In genomic region chr18:77018650-77019049, GRCh38 we compare ENCODE assay signal across 7 cellular contexts.
DNase-seq lines count a peak whose midpoint lies in the region; ATAC-seq and TF ChIP-seq lines count a peak whose summit lies in the region.
"Not testable (repeated sequence)": the region's sequence is repeated elsewhere in the genome, so short reads cannot be mapped to it uniquely, and the experiment has no call there.

No MANE protein-coding gene starts in this region.

- H3K9me3 Mint-ChIP-seq in CD4-positive, alpha-beta T cell; activated CD4-positive, alpha-beta T cell treated with anti-CD3 and anti-CD28 coated beads for 36 hours (ENCODE audit: low read depth); activated naive CD4-positive, alpha-beta T cell treated with anti-CD3 and anti-CD28 coated beads, Interleukin-2, amount 50 U/mL, for 24 hours; stimulated activated naive B cell treated with anti-CD40 and anti-IgM and Interleukin-4, amounts not matched to agents 10 μg/mL and 1 μg/mL and 100 μg/mL, for 72 hours: not testable (repeated sequence)

- not testable (repeated sequence) for DNase-seq in CD4-positive, alpha-beta T cell; activated CD4-positive, alpha-beta T cell treated with anti-CD3 and anti-CD28 coated beads for 36 hours; dorsolateral prefrontal cortex; stimulated activated naive B cell treated with anti-CD40 and anti-IgM and Interleukin-4, amounts not matched to agents 10 μg/mL and 1 μg/mL and 100 μg/mL, for 72 hours

- not testable (repeated sequence) for H3K4me1 ChIP-seq in HEK293 (ENCODE audit: control insufficient read depth, insufficient read depth, low read length)

- H3K27me3 Mint-ChIP-seq in CD4-positive, alpha-beta T cell; activated CD4-positive, alpha-beta T cell treated with anti-CD3 and anti-CD28 coated beads for 36 hours; activated naive CD4-positive, alpha-beta T cell treated with anti-CD3 and anti-CD28 coated beads, Interleukin-2, amount 50 U/mL, for 24 hours; stimulated activated naive B cell treated with anti-CD40 and anti-IgM and Interleukin-4, amounts not matched to agents 10 μg/mL and 1 μg/mL and 100 μg/mL, for 72 hours: not testable (repeated sequence)

- H3K4me3 Mint-ChIP-seq in CD4-positive, alpha-beta T cell; activated CD4-positive, alpha-beta T cell treated with anti-CD3 and anti-CD28 coated beads for 36 hours; activated naive CD4-positive, alpha-beta T cell treated with anti-CD3 and anti-CD28 coated beads, Interleukin-2, amount 50 U/mL, for 24 hours; stimulated activated naive B cell treated with anti-CD40 and anti-IgM and Interleukin-4, amounts not matched to agents 10 μg/mL and 1 μg/mL and 100 μg/mL, for 72 hours: not testable (repeated sequence)

- H3K9me3 ChIP-seq in CD4-positive, alpha-beta T cell (ENCODE audit: control insufficient read depth, low read length); HEK293 (ENCODE audit: control insufficient read depth, insufficient read depth, low read depth, low read length): not testable (repeated sequence)

- POLR2A ChIA-PET in CD4-positive, alpha-beta T cell (lab: Charles Lee); HEK293 (lab: Yijun Ruan, JAX); activated CD4-positive, alpha-beta T cell treated with anti-CD3 and anti-CD28 coated beads for 36 hours (lab: Charles Lee): not testable (repeated sequence)

- not testable (repeated sequence) for TF ChIP-seq CTCF in CD4-positive, alpha-beta T cell (IDR thresholded peaks at IDR 0.05); HEK293 (tag by site-specific recombination; IDR thresholded peaks at IDR 0.05); dorsolateral prefrontal cortex (IDR thresholded peaks at IDR 0.05 in 54 of 56, conservative IDR thresholded peaks at IDR 0.05 in 2 of 56; ENCODE audit: low read depth in 1 of 56, partially characterized antibody in 56 of 56)

- H3K36me3 Mint-ChIP-seq in CD4-positive, alpha-beta T cell (ENCODE audit: low read depth) = peaks cover 78% of the 10 kb centered on the region
- H3K36me3 Mint-ChIP-seq in activated CD4-positive, alpha-beta T cell treated with anti-CD3 and anti-CD28 coated beads for 36 hours (ENCODE audit: low read depth) = peaks cover 20% of the 10 kb centered on the region
- H3K36me3 Mint-ChIP-seq in activated naive CD4-positive, alpha-beta T cell treated with anti-CD3 and anti-CD28 coated beads, Interleukin-2, amount 50 U/mL, for 24 hours = not testable (repeated sequence)
- H3K36me3 Mint-ChIP-seq in stimulated activated naive B cell treated with anti-CD40 and anti-IgM and Interleukin-4, amounts not matched to agents 10 μg/mL and 1 μg/mL and 100 μg/mL, for 72 hours = peaks cover 47 to 57% of the 10 kb centered on the region in 2 donors

- H3K27me3 ChIP-seq in CD4-positive, alpha-beta T cell (ENCODE audit: control insufficient read depth, insufficient read depth, low read length); dorsolateral prefrontal cortex; layer of hippocampus (ENCODE audit: control insufficient read depth, insufficient read depth, low read length): not testable (repeated sequence)

- intact Hi-C loops in CD4-positive, alpha-beta T cell (cut with DNase I, micrococcal nuclease); activated CD4-positive, alpha-beta T cell treated with anti-CD3 and anti-CD28 coated beads for 36 hours (cut with DNase I, micrococcal nuclease); dorsolateral prefrontal cortex (cut with DNase I): not testable (repeated sequence)

- H3K36me3 ChIP-seq in HEK293 (ENCODE audit: control insufficient read depth in 2 of 2, insufficient read depth in 1 of 2, low read length in 2 of 2) = not testable (repeated sequence)

- H3K4me3 ChIP-seq in HEK293 (ENCODE audit: low read depth, low read length); dorsolateral prefrontal cortex: not testable (repeated sequence)

- CTCF ChIA-PET in CD4-positive, alpha-beta T cell (lab: Charles Lee); HEK293 (lab: Yijun Ruan, JAX); activated CD4-positive, alpha-beta T cell treated with anti-CD3 and anti-CD28 coated beads for 36 hours (lab: Charles Lee): not testable (repeated sequence)

- peaks cover 23% of the 10 kb centered on the region for H3K4me1 Mint-ChIP-seq in CD4-positive, alpha-beta T cell (ENCODE audit: low read depth)
- H3K4me1 Mint-ChIP-seq in activated CD4-positive, alpha-beta T cell treated with anti-CD3 and anti-CD28 coated beads for 36 hours = not testable (repeated sequence)
- peaks cover 27% of the 10 kb centered on the region for H3K4me1 Mint-ChIP-seq in activated naive CD4-positive, alpha-beta T cell treated with anti-CD3 and anti-CD28 coated beads, Interleukin-2, amount 50 U/mL, for 24 hours
- H3K4me1 Mint-ChIP-seq in stimulated activated naive B cell treated with anti-CD40 and anti-IgM and Interleukin-4, amounts not matched to agents 10 μg/mL and 1 μg/mL and 100 μg/mL, for 72 hours = peaks cover 18% of the 10 kb centered on the region in 2 donors

- H3K27ac Mint-ChIP-seq in CD4-positive, alpha-beta T cell = peak overlapping the region; percentile 26
- H3K27ac Mint-ChIP-seq in activated CD4-positive, alpha-beta T cell treated with anti-CD3 and anti-CD28 coated beads for 36 hours = peak overlapping the region; percentile 28
- peak overlapping the region; percentile 69 for H3K27ac Mint-ChIP-seq in activated naive CD4-positive, alpha-beta T cell treated with anti-CD3 and anti-CD28 coated beads, Interleukin-2, amount 50 U/mL, for 24 hours
- H3K27ac Mint-ChIP-seq in stimulated activated naive B cell treated with anti-CD40 and anti-IgM and Interleukin-4, amounts not matched to agents 10 μg/mL and 1 μg/mL and 100 μg/mL, for 72 hours = peak overlapping the region; percentile 20

- not testable (repeated sequence) for H3K27ac ChIP-seq in CD4-positive, alpha-beta T cell (ENCODE audit: low read depth, low read length); HEK293 (ENCODE audit: extremely low read depth, low read depth, low read length)
- peak overlapping the region in 44 of 59 donors; percentile 74 to 100 (median 96) for H3K27ac ChIP-seq in dorsolateral prefrontal cortex
- H3K27ac ChIP-seq in layer of hippocampus (ENCODE audit: low read depth, low read length) = peak overlapping the region; percentile 97

- ATAC-seq in CD4-positive, alpha-beta T cell (ENCODE audit: poor library complexity); activated CD4-positive, alpha-beta T cell treated with anti-CD3 and anti-CD28 coated beads for 36 hours; stimulated activated naive B cell treated with anti-CD40 and anti-IgM and Interleukin-4, amounts not matched to agents 10 μg/mL and 1 μg/mL and 100 μg/mL, for 72 hours (replicated peaks): not testable (repeated sequence)

TF ChIP-seq in HEK293, 187 proteins besides CTCF, POLR2A, EP300 and RAD21:
- TF ChIP-seq ZNF366 (tag by site-specific recombination; conservative IDR thresholded peaks at IDR 0.05) (peak; percentile 92), ZNF202 (tag by site-specific recombination; IDR thresholded peaks at IDR 0.05; ENCODE audit: borderline replicate concordance) (0 out of 2 replicates have a peak, but pooled peaks have one; percentile 13), ZBTB17 (tag by site-specific recombination; IDR thresholded peaks at IDR 0.05) (peak; percentile 67)
